Comparison of ENCODE assay signal across 8 cellular contexts in genomic region chr10:67849331-67850011, GRCh38. TPM values are rescaled to one million over a fixed set of nuclear protein-coding genes. Genes with fewer than 3 reads are reported as not detected.
DNase-seq lines count a peak whose midpoint lies in the region; ATAC-seq, FAIRE-seq and TF ChIP-seq lines count a peak whose summit lies in the region.

No MANE protein-coding gene starts in this region.

- no peaks in the 10 kb centered on the region for H3K36me3 ChIP-seq in left ventricle myocardium inferior
- H3K36me3 ChIP-seq in upper lobe of right lung: no peaks in the 10 kb centered on the region

- H3K4me3 ChIP-seq in left ventricle myocardium inferior: peak overlapping the region; percentile 76
- peak overlapping the region; percentile 54 for H3K4me3 ChIP-seq in upper lobe of right lung

- H3K27me3 ChIP-seq in left ventricle myocardium inferior (ENCODE audit: low read depth) (no peaks in the 10 kb centered on the region), upper lobe of right lung (no peaks in the 10 kb centered on the region)

- ATAC-seq in HG02840 (IDR thresholded peaks at IDR 0.05; ENCODE audit: low FRiP score, unreplicated experiment) (peak; percentile 89), upper lobe of right lung (peak; percentile 100)

- TF ChIP-seq CTCF in left ventricle myocardium inferior (IDR thresholded peaks at IDR 0.05; ENCODE audit: borderline replicate concordance) (peak; percentile 53), upper lobe of right lung (IDR thresholded peaks at IDR 0.05) (no peak)

- H3K4me1 ChIP-seq in left ventricle myocardium inferior (peaks cover 11% of the 10 kb centered on the region), upper lobe of right lung (peaks cover 6% of the 10 kb centered on the region)

- DNase-seq in GM12892 (ENCODE audit: insufficient read length) (peak; percentile 75), NCI-H1436 (lab: John Stamatoyannopoulos, UW) (peak; percentile 83), SW480 (ENCODE audit: low spot score) (peak; percentile 86), amniotic epithelial cell (ENCODE audit: low read depth) (peak; percentile 93), left ventricle myocardium inferior (peak; percentile 97), posterior vena cava (ENCODE audit: low spot score) (peak; percentile 99), upper lobe of right lung (peak; percentile 97)

- peak; percentile 66; the same call in 1 of the 2 replicates for TF ChIP-seq POLR2A in GM12892 (IDR thresholded peaks at IDR 0.05; ENCODE audit: low read depth, low read length)

- FAIRE-seq in GM12892 (lab: Jason Lieb, UNC): peak; percentile 80

- H3K9me3 ChIP-seq in left ventricle myocardium inferior (replicated peaks): no peaks in the 10 kb centered on the region
- H3K9me3 ChIP-seq in upper lobe of right lung: no peaks in the 10 kb centered on the region

- intact Hi-C loops in left ventricle myocardium inferior (cut with micrococcal nuclease): no loop called here
- intact Hi-C loops in posterior vena cava (cut with DNase I): no loop called here
- intact Hi-C loops in upper lobe of right lung (cut with DNase I): no loop called here

- H3K27ac ChIP-seq in left ventricle myocardium inferior (replicated peaks) (peak overlapping the region; percentile 94), upper lobe of right lung (peak overlapping the region; percentile 82)

RNA-seq across cellular contexts. Expression of gene DNAJC12, which starts 11.5 kb away (rescaled TPM):
- 1.5 TPM for polyA plus RNA-seq in GM12892 (2012; ENCODE audit: missing spikeins)
- total RNA-seq in left ventricle myocardium inferior (6.1 TPM), posterior vena cava (1 to 10 TPM; 2.7 to 4.0 TPM), upper lobe of right lung (1.6 TPM)

RNA-seq across cellular contexts. Expression of gene SIRT1, which starts 35.0 kb away (rescaled TPM):
- polyA plus RNA-seq in GM12892 (2012; ENCODE audit: missing spikeins): 8.4 TPM
- 10.6 TPM for total RNA-seq in left ventricle myocardium inferior
- 10 to 100 TPM; 19.5 to 21.6 TPM for total RNA-seq in posterior vena cava
- total RNA-seq in upper lobe of right lung: 23.4 TPM

Comparison
In these comparisons a context has a peak if more than half of its experiments do, and no peak if none do; other contexts are left out.
1. Peak in every context shown above with its lines: DNase-seq, ATAC-seq, H3K4me3 ChIP-seq and H3K27ac ChIP-seq.